Comparison of ENCODE assay signal across 16 cellular contexts in genomic region chr7:151010002-151010306, GRCh38. TPM values are rescaled to one million over a fixed set of nuclear protein-coding genes. Genes with fewer than 3 reads are reported as not detected.
DNase-seq lines count a peak whose midpoint lies in the region; ATAC-seq and TF ChIP-seq lines count a peak whose summit lies in the region.
"Had no signal": no experiment of that assay in that cellular context is flagged by ENCODE, and none has a peak within 500 bp of the region (broad histone marks: within the 10 kb centered on the region; RNA-seq: fewer than 3 reads in every experiment).

No MANE protein-coding gene starts in this region.

- intact Hi-C loops in activated CD8-positive, alpha-beta T cell treated with anti-CD3 and anti-CD28 coated beads for 36 hours (cut with micrococcal nuclease) = no loop called here

- no peaks in the 10 kb centered on the region for H3K27me3 ChIP-seq in CD4-positive, CD25-positive, alpha-beta regulatory T cell (ENCODE audit: control insufficient read depth, insufficient read depth, low read length)

- H3K9me3 ChIP-seq in CD4-positive, CD25-positive, alpha-beta regulatory T cell (ENCODE audit: control insufficient read depth in 2 of 2, low read length in 2 of 2) = no peaks in the 10 kb centered on the region
- H3K9me3 ChIP-seq: psoas muscle had no signal

- peaks cover 0 to 4% (median 2%) of the 10 kb centered on the region in 7 donors for H3K9me3 Mint-ChIP-seq in CD4-positive, CD25-positive, alpha-beta regulatory T cell
- H3K9me3 Mint-ChIP-seq in activated CD8-positive, alpha-beta T cell treated with anti-CD3 and anti-CD28 coated beads for 36 hours = no peaks in the 10 kb centered on the region
- H3K9me3 Mint-ChIP-seq in memory B cell = no peaks in the 10 kb centered on the region
- H3K9me3 Mint-ChIP-seq: endodermal cell had no signal

- peaks cover 79% of the 10 kb centered on the region for H3K4me1 ChIP-seq in CD4-positive, CD25-positive, alpha-beta regulatory T cell (ENCODE audit: control insufficient read depth, insufficient read depth, low read length, poor library complexity, severe bottlenecking)
- H3K4me1 ChIP-seq: psoas muscle had no signal

- peaks cover 11% of the 10 kb centered on the region for H3K36me3 Mint-ChIP-seq in CD4-positive, CD25-positive, alpha-beta regulatory T cell
- H3K36me3 Mint-ChIP-seq in activated CD8-positive, alpha-beta T cell treated with anti-CD3 and anti-CD28 coated beads for 36 hours (ENCODE audit: low read depth) = peaks cover 8% of the 10 kb centered on the region
- no peaks in the 10 kb centered on the region for H3K36me3 Mint-ChIP-seq in memory B cell
- H3K36me3 Mint-ChIP-seq: activated naive CD8-positive, alpha-beta T cell had no signal

- no peak overlapping the region for H3K4me3 ChIP-seq in CD4-positive, CD25-positive, alpha-beta regulatory T cell (ENCODE audit: low read depth, low read length)
- H3K4me3 ChIP-seq: psoas muscle had no signal

- POLR2A ChIA-PET in activated CD8-positive, alpha-beta T cell treated with anti-CD3 and anti-CD28 coated beads for 36 hours (lab: Charles Lee) = interaction anchor here (1.6 to 2.5 kb wide), 3 partner anchors 9 to 19 kb away, joined by 4 to 18 read pairs (median 8); partner anchors contain the start of gene ABCB8

- ATAC-seq in CD4-positive, CD25-positive, alpha-beta regulatory T cell (ENCODE audit: low read depth in 2 of 2) = no peak
- ATAC-seq in activated CD8-positive, alpha-beta T cell treated with anti-CD3 and anti-CD28 coated beads for 36 hours = no peak
- no peak for ATAC-seq in memory B cell (ENCODE audit: low read depth)
- no peak for ATAC-seq in HG02840 (IDR thresholded peaks at IDR 0.05; ENCODE audit: low FRiP score, unreplicated experiment)
- ATAC-seq: left colon, psoas muscle had no signal

- TF ChIP-seq CTCF in 22Rv1 (IDR thresholded peaks at IDR 0.05) = no peak
- no peak for TF ChIP-seq CTCF in activated CD8-positive, alpha-beta T cell treated with anti-CD3 and anti-CD28 coated beads for 36 hours (IDR thresholded peaks at IDR 0.05)

- H3K27me3 Mint-ChIP-seq in CD4-positive, CD25-positive, alpha-beta regulatory T cell = peaks cover 10% of the 10 kb centered on the region
- H3K27me3 Mint-ChIP-seq in activated CD8-positive, alpha-beta T cell treated with anti-CD3 and anti-CD28 coated beads for 36 hours = no peaks in the 10 kb centered on the region
- peaks cover 2% of the 10 kb centered on the region for H3K27me3 Mint-ChIP-seq in memory B cell
- H3K27me3 Mint-ChIP-seq: activated naive CD8-positive, alpha-beta T cell had no signal

- peak overlapping the region in 2 of 4 donors; percentile 43 to 79 for H3K4me3 Mint-ChIP-seq in CD4-positive, CD25-positive, alpha-beta regulatory T cell
- no peak overlapping the region for H3K4me3 Mint-ChIP-seq in activated CD8-positive, alpha-beta T cell treated with anti-CD3 and anti-CD28 coated beads for 36 hours
- H3K4me3 Mint-ChIP-seq in memory B cell = no peak overlapping the region
- H3K4me3 Mint-ChIP-seq: endodermal cell had no signal

- CTCF ChIA-PET in activated CD8-positive, alpha-beta T cell treated with anti-CD3 and anti-CD28 coated beads for 36 hours (lab: Charles Lee) = interaction anchor here (0.7 to 4.3 kb wide), 14 partner anchors 8 to 133 kb away, joined by 3 to 58 read pairs (median 8); partner anchors contain the start of genes ABCB8 and AGAP3

- DNase-seq in CD4-positive, CD25-positive, alpha-beta regulatory T cell = no peak
- DNase-seq in activated CD8-positive, alpha-beta T cell treated with anti-CD3 and anti-CD28 coated beads for 36 hours = no peak
- DNase-seq in memory B cell (ENCODE audit: low spot score in 2 of 2) = no peak
- no peak for DNase-seq in NCI-H345 (lab: John Stamatoyannopoulos, UW)
- DNase-seq in NCI-H69 (lab: John Stamatoyannopoulos, UW) = no peak
- no peak for DNase-seq in effector CD8-positive, alpha-beta T cell (lab: John Stamatoyannopoulos, UW)
- DNase-seq: C1 segment of cervical spinal cord, DMS79, left colon, NCI-H1694, psoas muscle had no signal

- H3K27ac Mint-ChIP-seq in CD4-positive, CD25-positive, alpha-beta regulatory T cell = peak overlapping the region; percentile 48 to 99 (median 76)
- H3K27ac Mint-ChIP-seq in activated CD8-positive, alpha-beta T cell treated with anti-CD3 and anti-CD28 coated beads for 36 hours = peak overlapping the region; percentile 84
- peak overlapping the region; percentile 48 for H3K27ac Mint-ChIP-seq in memory B cell
- H3K27ac Mint-ChIP-seq: endodermal cell had no signal

- no peaks in the 10 kb centered on the region for H3K36me3 ChIP-seq in CD4-positive, CD25-positive, alpha-beta regulatory T cell (ENCODE audit: control insufficient read depth, insufficient read depth, low read length)

- peak overlapping the region; percentile 73 for H3K27ac ChIP-seq in 22Rv1
- peak overlapping the region; percentile 77 for H3K27ac ChIP-seq in CD4-positive, CD25-positive, alpha-beta regulatory T cell (ENCODE audit: insufficient read depth, low read length, poor library complexity, severe bottlenecking)
- H3K27ac ChIP-seq: psoas muscle had no signal

- peaks cover 7 to 84% (median 51%) of the 10 kb centered on the region in 4 donors for H3K4me1 Mint-ChIP-seq in CD4-positive, CD25-positive, alpha-beta regulatory T cell
- H3K4me1 Mint-ChIP-seq in activated CD8-positive, alpha-beta T cell treated with anti-CD3 and anti-CD28 coated beads for 36 hours (ENCODE audit: low read depth) = peaks cover 61% of the 10 kb centered on the region
- peaks cover 20% of the 10 kb centered on the region for H3K4me1 Mint-ChIP-seq in memory B cell

RNA-seq across cellular contexts. Expression of gene ATG9B, which starts 14.3 kb away (rescaled TPM):
- total RNA-seq in CD4-positive, CD25-positive, alpha-beta regulatory T cell = 21.2 TPM
- polyA plus RNA-seq in CD4-positive, CD25-positive, alpha-beta regulatory T cell = 10 to 100 TPM; 18.6 to 38.7 (median 36.2) TPM
- total RNA-seq in activated CD8-positive, alpha-beta T cell treated with anti-CD3 and anti-CD28 coated beads for 36 hours = 10 to 100 TPM; 12.6 to 14.0 TPM
- total RNA-seq: psoas muscle had no signal

RNA-seq across cellular contexts. Expression of gene ABCB8, which starts 18.3 kb away (rescaled TPM):
- total RNA-seq in CD4-positive, CD25-positive, alpha-beta regulatory T cell = 61.4 TPM
- 10 to 100 TPM; 16.9 to 20.6 (median 18.6) TPM for polyA plus RNA-seq in CD4-positive, CD25-positive, alpha-beta regulatory T cell
- total RNA-seq in activated CD8-positive, alpha-beta T cell treated with anti-CD3 and anti-CD28 coated beads for 36 hours = 10 to 100 TPM; 41.4 to 47.5 TPM

RNA-seq across cellular contexts. Expression of gene NOS3, which starts 19.1 kb away (rescaled TPM):
- 10.7 TPM for total RNA-seq in CD4-positive, CD25-positive, alpha-beta regulatory T cell
- 1 to 10 TPM; 3.2 to 8.8 (median 7.1) TPM for polyA plus RNA-seq in CD4-positive, CD25-positive, alpha-beta regulatory T cell
- total RNA-seq in activated CD8-positive, alpha-beta T cell treated with anti-CD3 and anti-CD28 coated beads for 36 hours = 1 to 10 TPM; 5.4 to 6.2 TPM
- total RNA-seq: myocyte had no signal

RNA-seq across cellular contexts. Expression of gene KCNH2, which starts 31.8 kb away (rescaled TPM):
- total RNA-seq in CD4-positive, CD25-positive, alpha-beta regulatory T cell = 3.5 TPM
- 1 to 10 TPM in 3 of 4 donors, under 1 TPM in 1; 0.83 to 2.8 (median 1.5) TPM for polyA plus RNA-seq in CD4-positive, CD25-positive, alpha-beta regulatory T cell
- under 1 TPM; 0.23 to 0.29 TPM for total RNA-seq in activated CD8-positive, alpha-beta T cell treated with anti-CD3 and anti-CD28 coated beads for 36 hours

RNA-seq across cellular contexts. Expression of gene ASIC3, which starts 38.4 kb away (rescaled TPM):
- 5.9 TPM for total RNA-seq in CD4-positive, CD25-positive, alpha-beta regulatory T cell
- not detected for polyA plus RNA-seq in CD4-positive, CD25-positive, alpha-beta regulatory T cell
- total RNA-seq in activated CD8-positive, alpha-beta T cell treated with anti-CD3 and anti-CD28 coated beads for 36 hours = 1 to 10 TPM; 3.7 to 5.8 TPM
